In the genomic region with DNA sequence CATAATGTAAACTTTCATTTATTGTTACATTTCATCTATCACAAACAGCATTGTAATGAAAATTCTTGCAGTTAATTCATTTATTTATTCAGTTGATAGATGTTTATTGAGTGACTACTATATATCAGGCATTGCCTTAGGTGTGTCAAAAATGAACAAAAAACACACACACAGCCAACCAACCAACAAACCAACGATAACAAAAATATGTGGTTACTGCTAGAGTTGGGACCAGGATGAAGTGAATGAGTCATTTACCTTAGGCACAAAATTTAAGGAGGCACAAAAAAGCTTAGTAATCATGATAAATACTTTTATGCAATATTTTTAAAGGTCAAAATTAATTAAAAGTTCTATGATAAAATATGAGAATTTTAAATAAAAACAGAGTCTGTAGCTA, we compare ENCODE assay signal across 21 cellular contexts.
"Had no signal": no experiment of that assay in that cellular context is flagged by ENCODE, and none has a peak within 500 bp of the region (broad histone marks: within the 10 kb centered on the region; RNA-seq: fewer than 3 reads in every experiment).

No MANE protein-coding gene starts in this region.

- H3K27me3 ChIP-seq: MG63 had no signal

- H3K9me3 ChIP-seq: SK-N-SH had no signal

- ATAC-seq: HepG2, Panc1 had no signal

- H3K4me2 ChIP-seq: SK-N-SH had no signal

- H3K27ac ChIP-seq: RWPE1 had no signal

- FAIRE-seq: HepG2 had no signal

- DNase-seq: IMR-90, Karpas-422, KG1, MG63, NCI-H1092 treated with DMSO at 0.1 percent for 48 hours, NCI-H1436, NCI-H187, NCI-H2029, NCI-H2081 treated with DMSO at 0.1 percent for 48 hours, NCI-H2171, NCI-H226, NCI-H446, NCI-H510A, NCI-H524 treated with DMSO at 0.1 percent for 48 hours, NCI-H69, NCI-H774, SHP77, SK-N-SH had no signal

- H3K4me3 ChIP-seq: MG63 had no signal

- H3K9ac ChIP-seq: SK-N-SH had no signal

- H3K36me3 ChIP-seq: MG63 had no signal
